ENCODE assay signal across 21 cellular contexts in genomic region chr1:26181586-26182371, GRCh38. TPM values are rescaled to one million over a fixed set of nuclear protein-coding genes. Genes with fewer than 3 reads are reported as not detected.
A peak's percentile ranks its signal among the peaks of the same experiment; 100 is the strongest.
DNase-seq lines count a peak whose midpoint lies in the region; ATAC-seq and TF ChIP-seq lines count a peak whose summit lies in the region.
"Had no signal": no experiment of that assay in that cellular context is flagged by ENCODE, and none has a peak within 500 bp of the region (broad histone marks: within the 10 kb centered on the region; RNA-seq: fewer than 3 reads in every experiment).

No MANE protein-coding gene starts in this region.

- no peaks in the 10 kb centered on the region for H3K27me3 Mint-ChIP-seq in activated CD8-positive, alpha-beta T cell treated with anti-CD3 and anti-CD28 coated beads for 36 hours
- H3K27me3 Mint-ChIP-seq in activated CD8-positive, alpha-beta T cell treated with anti-CD3 and anti-CD28 coated beads, Interleukin-2, amount 10 ng/mL, durations not matched to agents 7 days and 5 days (ENCODE audit: low read depth): no peaks in the 10 kb centered on the region
- H3K27me3 Mint-ChIP-seq: CD4-positive, CD25-positive, alpha-beta regulatory T cell had no signal

- TF ChIP-seq CTCF in activated CD8-positive, alpha-beta T cell treated with anti-CD3 and anti-CD28 coated beads for 36 hours (IDR thresholded peaks at IDR 0.05): no peak
- TF ChIP-seq CTCF in PC-9 (conservative IDR thresholded peaks at IDR 0.05): no peak
- TF ChIP-seq CTCF in gastrocnemius medialis (IDR thresholded peaks at IDR 0.05 in 4 of 5, conservative IDR thresholded peaks at IDR 0.05 in 1 of 5): no peak
- no peak for TF ChIP-seq CTCF in OCI-LY7 (conservative IDR thresholded peaks at IDR 0.05; ENCODE audit: low read length)

- H3K9me3 Mint-ChIP-seq in activated CD8-positive, alpha-beta T cell treated with anti-CD3 and anti-CD28 coated beads for 36 hours: no peaks in the 10 kb centered on the region
- H3K9me3 Mint-ChIP-seq in activated CD8-positive, alpha-beta T cell treated with anti-CD3 and anti-CD28 coated beads, Interleukin-2, amount 10 ng/mL, durations not matched to agents 7 days and 5 days (ENCODE audit: insufficient read depth): no peaks in the 10 kb centered on the region
- H3K9me3 Mint-ChIP-seq: CD4-positive, CD25-positive, alpha-beta regulatory T cell had no signal

- no peak overlapping the region for H3K27ac Mint-ChIP-seq in activated CD8-positive, alpha-beta T cell treated with anti-CD3 and anti-CD28 coated beads for 36 hours
- no peak overlapping the region for H3K27ac Mint-ChIP-seq in activated CD8-positive, alpha-beta T cell treated with anti-CD3 and anti-CD28 coated beads, Interleukin-2, amount 10 ng/mL, durations not matched to agents 7 days and 5 days
- H3K27ac Mint-ChIP-seq: CD4-positive, CD25-positive, alpha-beta regulatory T cell had no signal

- H4K20me1 ChIP-seq in PC-9 (ENCODE audit: insufficient read depth) (no peaks in the 10 kb centered on the region), OCI-LY7 (ENCODE audit: insufficient read depth, low read length) (no peaks in the 10 kb centered on the region)

- WGBS in esophagus, 2 donors: 51 to 62% methylated on average over 8 of the region's 8 CpGs

- intact Hi-C loops in activated CD8-positive, alpha-beta T cell treated with anti-CD3 and anti-CD28 coated beads for 36 hours (cut with micrococcal nuclease): no loop called here
- intact Hi-C loops in PC-9 (cut with micrococcal nuclease; ENCODE audit: unreplicated experiment) (no loop called here), gastrocnemius medialis (cut with DNase I; ENCODE audit: low total_unique reads) (loop anchor here (2.0 to 5.0 kb wide), 3 partner anchors 51 to 96 kb away; no protein-coding TSS in a partner anchor), OCI-LY7 (cut with micrococcal nuclease; ENCODE audit: unreplicated experiment) (no loop called here)

- H3K27me3 ChIP-seq in PC-9 (ENCODE audit: insufficient read depth, low read depth): no peaks in the 10 kb centered on the region
- H3K27me3 ChIP-seq in esophagus (ENCODE audit: control insufficient read depth in 1 of 2, insufficient read depth in 2 of 2, low read length in 2 of 2): no peaks in the 10 kb centered on the region
- no peaks in the 10 kb centered on the region for H3K27me3 ChIP-seq in gastrocnemius medialis
- H3K27me3 ChIP-seq: colonic mucosa had no signal

- DNase-seq in activated CD8-positive, alpha-beta T cell treated with anti-CD3 and anti-CD28 coated beads for 36 hours: no peak
- no peak for DNase-seq in activated CD8-positive, alpha-beta T cell treated with anti-CD3 and anti-CD28 coated beads, Interleukin-2, amount 10 ng/mL, durations not matched to agents 7 days and 5 days
- DNase-seq in PC-9: peak in 1 of 2 experiments; percentile 93
- peak; percentile 85 to 95 for DNase-seq in gastrocnemius medialis
- no peak for DNase-seq in OCI-LY7 (ENCODE audit: low spot score)
- DNase-seq: activated gamma-delta T cell; aorta; CD4-positive, CD25-positive, alpha-beta regulatory T cell; colonic mucosa; mesenchymal stem cell; RPMI8226 had no signal

- H3K4me1 Mint-ChIP-seq in activated CD8-positive, alpha-beta T cell treated with anti-CD3 and anti-CD28 coated beads for 36 hours (ENCODE audit: low read depth): no peaks in the 10 kb centered on the region
- H3K4me1 Mint-ChIP-seq in activated CD8-positive, alpha-beta T cell treated with anti-CD3 and anti-CD28 coated beads, Interleukin-2, amount 10 ng/mL, durations not matched to agents 7 days and 5 days (ENCODE audit: low read depth): no peaks in the 10 kb centered on the region
- H3K4me1 Mint-ChIP-seq: CD4-positive, CD25-positive, alpha-beta regulatory T cell had no signal

- H3K36me3 ChIP-seq in PC-9 (ENCODE audit: low read depth): peaks cover 6% of the 10 kb centered on the region; the same call in 1 of the 2 replicates
- H3K36me3 ChIP-seq in esophagus (ENCODE audit: control insufficient read depth in 2 of 2, insufficient read depth in 2 of 2, low read length in 1 of 2): peaks cover 0 to 27% of the 10 kb centered on the region in 2 donors
- H3K36me3 ChIP-seq in gastrocnemius medialis: peaks cover 0 to 24% of the 10 kb centered on the region in 2 donors
- H3K36me3 ChIP-seq in OCI-LY7 (ENCODE audit: insufficient read depth, low read length): no peaks in the 10 kb centered on the region
- H3K36me3 ChIP-seq: colonic mucosa had no signal

- H3K4me3 Mint-ChIP-seq in activated CD8-positive, alpha-beta T cell treated with anti-CD3 and anti-CD28 coated beads for 36 hours: no peak overlapping the region
- H3K4me3 Mint-ChIP-seq in activated CD8-positive, alpha-beta T cell treated with anti-CD3 and anti-CD28 coated beads, Interleukin-2, amount 10 ng/mL, durations not matched to agents 7 days and 5 days: no peak overlapping the region
- H3K4me3 Mint-ChIP-seq: CD4-positive, CD25-positive, alpha-beta regulatory T cell had no signal

- H3K36me3 Mint-ChIP-seq in activated CD8-positive, alpha-beta T cell treated with anti-CD3 and anti-CD28 coated beads for 36 hours (ENCODE audit: low read depth): no peaks in the 10 kb centered on the region
- H3K36me3 Mint-ChIP-seq in activated CD8-positive, alpha-beta T cell treated with anti-CD3 and anti-CD28 coated beads, Interleukin-2, amount 10 ng/mL, durations not matched to agents 7 days and 5 days (ENCODE audit: low read depth): no peaks in the 10 kb centered on the region

- H3K4me2 ChIP-seq in PC-9 (peak overlapping the region; percentile 38), OCI-LY7 (ENCODE audit: low read length) (no peak overlapping the region)

- BruUV-seq in PC-9 (replicated peaks; lab: Mats Ljungman, UMichigan) (no TSS peak), OCI-LY7 (replicated peaks; lab: Mats Ljungman, UMichigan) (no TSS peak)

- TF ChIP-seq POLR2A in gastrocnemius medialis (IDR thresholded peaks at IDR 0.05): peak; percentile 40 to 55

- peak overlapping the region; percentile 74 for H3K27ac ChIP-seq in PC-9
- peak overlapping the region; percentile 62 to 71 for H3K27ac ChIP-seq in esophagus (ENCODE audit: low read depth in 2 of 2, low read length in 1 of 2)
- H3K27ac ChIP-seq in gastrocnemius medialis: peak overlapping the region; percentile 94 to 98 (median 96)
- no peak overlapping the region for H3K27ac ChIP-seq in OCI-LY7 (ENCODE audit: low read depth, low read length, poor library complexity, severe bottlenecking)
- H3K27ac ChIP-seq: colonic mucosa, HL-60 had no signal

- peaks cover 26% of the 10 kb centered on the region for H3K4me1 ChIP-seq in PC-9 (replicated peaks; ENCODE audit: insufficient read depth)
- peaks cover 4 to 8% of the 10 kb centered on the region in 2 donors for H3K4me1 ChIP-seq in esophagus (ENCODE audit: control insufficient read depth in 2 of 2, insufficient read depth in 2 of 2, low read length in 1 of 2)
- H3K4me1 ChIP-seq in gastrocnemius medialis: peaks cover 26 to 35% of the 10 kb centered on the region in 2 donors
- H3K4me1 ChIP-seq in OCI-LY7 (ENCODE audit: insufficient read depth, low read length, poor library complexity, severe bottlenecking): peaks cover 6% of the 10 kb centered on the region
- H3K4me1 ChIP-seq: colonic mucosa had no signal

- in situ Hi-C loops in gastrocnemius medialis (cut with MboI; ENCODE audit: low sequenced_read_pairs in 4 of 4): no loop called here

- CTCF ChIA-PET in activated CD8-positive, alpha-beta T cell treated with anti-CD3 and anti-CD28 coated beads for 36 hours (lab: Charles Lee): interaction anchor here (1.1 to 2.5 kb wide), 2 partner anchors 52 to 54 kb away, joined by 3 to 8 read pairs; partner anchors contain the start of gene CEP85
- CTCF ChIA-PET in activated CD8-positive, alpha-beta T cell treated with anti-CD3 and anti-CD28 coated beads, Interleukin-2, amount 10 ng/mL, durations not matched to agents 7 days and 5 days (lab: Charles Lee): no interaction called here
- CTCF ChIA-PET in PC-9 (lab: Charles Lee) (no interaction called here), OCI-LY7 (lab: Charles Lee; ENCODE audit: unreplicated experiment) (no interaction called here)

- POLR2A ChIA-PET in activated CD8-positive, alpha-beta T cell treated with anti-CD3 and anti-CD28 coated beads for 36 hours (lab: Charles Lee): no interaction called here
- POLR2A ChIA-PET in activated CD8-positive, alpha-beta T cell treated with anti-CD3 and anti-CD28 coated beads, Interleukin-2, amount 10 ng/mL, durations not matched to agents 7 days and 5 days (lab: Charles Lee): no interaction called here
- POLR2A ChIA-PET in PC-9 (lab: Charles Lee; ENCODE audit: unreplicated experiment) (no interaction called here), OCI-LY7 (lab: Charles Lee) (no interaction called here)

- H3K79me2 ChIP-seq in PC-9 (ENCODE audit: low read depth) (peaks cover 14% of the 10 kb centered on the region), OCI-LY7 (ENCODE audit: insufficient read depth, low read depth, low read length) (no peaks in the 10 kb centered on the region)

- H3K9me2 ChIP-seq in PC-9 (ENCODE audit: insufficient read depth) (no peaks in the 10 kb centered on the region), OCI-LY7 (ENCODE audit: insufficient read depth, low read length) (no peaks in the 10 kb centered on the region)

- H3K4me3 ChIP-seq in PC-9 (no peak overlapping the region), esophagus (ENCODE audit: low read depth in 1 of 2, low read length in 2 of 2) (no peak overlapping the region), gastrocnemius medialis (peak overlapping the region; percentile 38 to 52 (median 45)), OCI-LY7 (ENCODE audit: low read depth, low read length, poor library complexity, severe bottlenecking) (no peak overlapping the region)
- H3K4me3 ChIP-seq: colonic mucosa, K562 had no signal

- peaks cover 18% of the 10 kb centered on the region for H3F3A ChIP-seq in PC-9 (ENCODE audit: insufficient read depth, low read depth)

- no peak overlapping the region for H2AFZ ChIP-seq in PC-9
- H2AFZ ChIP-seq in OCI-LY7 (ENCODE audit: low read length): no peak overlapping the region

- ATAC-seq in activated CD8-positive, alpha-beta T cell treated with anti-CD3 and anti-CD28 coated beads for 36 hours: peak; percentile 77
- no peak for ATAC-seq in activated CD8-positive, alpha-beta T cell treated with anti-CD3 and anti-CD28 coated beads, Interleukin-2, amount 10 ng/mL, durations not matched to agents 7 days and 5 days
- ATAC-seq in gastrocnemius medialis (peak; percentile 94 to 96), HG02852 (IDR thresholded peaks at IDR 0.05; ENCODE audit: unreplicated experiment) (no peak), GM19452 (IDR thresholded peaks at IDR 0.05; ENCODE audit: unreplicated experiment) (no peak)
- ATAC-seq: K562 had no signal

- H3K9me3 ChIP-seq in PC-9 (ENCODE audit: insufficient read depth, low read depth) (no peaks in the 10 kb centered on the region), esophagus (ENCODE audit: control insufficient read depth in 2 of 2, insufficient read depth in 1 of 2, low read depth in 1 of 2, low read length in 1 of 2) (no peaks in the 10 kb centered on the region), gastrocnemius medialis (no peaks in the 10 kb centered on the region), OCI-LY7 (ENCODE audit: low read length) (no peaks in the 10 kb centered on the region)
- H3K9me3 ChIP-seq: colonic mucosa had no signal

RNA-seq across cellular contexts. Expression of gene CNKSR1, which starts 4.5 kb away (rescaled TPM):
- 1 to 10 TPM; 1.2 to 1.4 TPM for total RNA-seq in activated CD8-positive, alpha-beta T cell treated with anti-CD3 and anti-CD28 coated beads for 36 hours
- 1 to 10 TPM; 1.4 to 2.2 TPM for total RNA-seq in activated CD8-positive, alpha-beta T cell treated with anti-CD3 and anti-CD28 coated beads, Interleukin-2, amount 10 ng/mL, durations not matched to agents 7 days and 5 days
- total RNA-seq in PC-9 (2021) (31.6 and 33.4 TPM in 2 replicates), gastrocnemius medialis (10 to 100 TPM; 23.7 to 50.6 (median 44.6) TPM), OCI-LY7 (2022) (2.5 and 2.7 TPM in 2 replicates)
- 10 to 100 TPM; 18.7 to 31.9 TPM for polyA plus RNA-seq in esophagus
- total RNA-seq in OCI-LY7 (2014; rRNA removed; shearing (Covaris generic)): 0.77 and 2.5 TPM in 2 replicates
- total RNA-seq: endothelial cell of umbilical vein, H4 had no signal

RNA-seq across cellular contexts. Expression of gene CATSPER4, which starts 8.6 kb away (rescaled TPM):
- total RNA-seq in activated CD8-positive, alpha-beta T cell treated with anti-CD3 and anti-CD28 coated beads for 36 hours: not detected
- total RNA-seq in activated CD8-positive, alpha-beta T cell treated with anti-CD3 and anti-CD28 coated beads, Interleukin-2, amount 10 ng/mL, durations not matched to agents 7 days and 5 days: not detected
- total RNA-seq in PC-9 (2021): 0.24 TPM in 1 of 2 replicates, not detected in the other
- not detected for polyA plus RNA-seq in esophagus
- not detected for total RNA-seq in gastrocnemius medialis
- not detected in 2 replicates for total RNA-seq in OCI-LY7 (2014; rRNA removed; shearing (Covaris generic))
- total RNA-seq in OCI-LY7 (2022): not detected in 2 replicates
- total RNA-seq: A673; aorta; CD4-positive, CD25-positive, alpha-beta regulatory T cell; colonic mucosa; endothelial cell of umbilical vein; H4; ureter had no signal
- polyA plus RNA-seq: aorta; CD4-positive, CD25-positive, alpha-beta regulatory T cell; endothelial cell of umbilical vein; neural cell had no signal

RNA-seq across cellular contexts. Expression of gene ZNF593OS, which starts 10.1 kb away (rescaled TPM):
- total RNA-seq in activated CD8-positive, alpha-beta T cell treated with anti-CD3 and anti-CD28 coated beads for 36 hours: not detected
- not detected for total RNA-seq in activated CD8-positive, alpha-beta T cell treated with anti-CD3 and anti-CD28 coated beads, Interleukin-2, amount 10 ng/mL, durations not matched to agents 7 days and 5 days
- total RNA-seq in PC-9 (2021): not detected in 2 replicates
- polyA plus RNA-seq in esophagus: under 1 TPM; 0.12 to 0.22 TPM
- under 1 TPM in 2 of 4 donors, not detected in 2; 0.66 TPM for total RNA-seq in gastrocnemius medialis
- not detected in 2 replicates for total RNA-seq in OCI-LY7 (2014; rRNA removed; shearing (Covaris generic))
- not detected in 2 replicates for total RNA-seq in OCI-LY7 (2022)
- total RNA-seq: A673; aorta; CD4-positive, CD25-positive, alpha-beta regulatory T cell; colonic mucosa; endothelial cell of umbilical vein; H4; K562; ureter had no signal
- polyA plus RNA-seq: endothelial cell of umbilical vein, neural cell had no signal

RNA-seq across cellular contexts. Expression of gene ZNF593, which starts 12.1 kb away (rescaled TPM):
- 10 to 100 TPM; 40.9 to 41.1 TPM for total RNA-seq in activated CD8-positive, alpha-beta T cell treated with anti-CD3 and anti-CD28 coated beads for 36 hours
- 10 to 100 TPM; 28.4 to 31.1 TPM for total RNA-seq in activated CD8-positive, alpha-beta T cell treated with anti-CD3 and anti-CD28 coated beads, Interleukin-2, amount 10 ng/mL, durations not matched to agents 7 days and 5 days
- total RNA-seq in PC-9 (2021) (37.0 and 55.9 TPM in 2 replicates), gastrocnemius medialis (100 to 1,000 TPM in 2 of 4 donors, 10 to 100 TPM in 2; 39.6 to 135 (median 97.3) TPM), OCI-LY7 (2022) (33.0 and 42.8 TPM in 2 replicates)
- polyA plus RNA-seq in esophagus: 10 to 100 TPM; 42.3 to 63.3 TPM
- 60.0 and 63.6 TPM in 2 replicates for total RNA-seq in OCI-LY7 (2014; rRNA removed; shearing (Covaris generic))

RNA-seq across cellular contexts. Expression of gene C1orf232, which starts 13.0 kb away (rescaled TPM):
- total RNA-seq in activated CD8-positive, alpha-beta T cell treated with anti-CD3 and anti-CD28 coated beads for 36 hours: not detected
- total RNA-seq in activated CD8-positive, alpha-beta T cell treated with anti-CD3 and anti-CD28 coated beads, Interleukin-2, amount 10 ng/mL, durations not matched to agents 7 days and 5 days: not detected
- total RNA-seq in PC-9 (2021) (not detected in 2 replicates), gastrocnemius medialis (not detected), OCI-LY7 (2022) (not detected in 2 replicates)
- polyA plus RNA-seq in esophagus: not detected
- total RNA-seq in OCI-LY7 (2014; rRNA removed; shearing (Covaris generic)): not detected in 2 replicates
- total RNA-seq: A673; aorta; CD4-positive, CD25-positive, alpha-beta regulatory T cell; colonic mucosa; endothelial cell of umbilical vein; H4; K562; ureter had no signal
- polyA plus RNA-seq: aorta; CD4-positive, CD25-positive, alpha-beta regulatory T cell; endothelial cell of umbilical vein; K562; neural cell had no signal

Comparison
In these comparisons a context has a peak if more than half of its experiments do, and no peak if none do; other contexts are left out.
1. ATAC-seq: peak in activated CD8-positive, alpha-beta T cell treated with anti-CD3 and anti-CD28 coated beads for 36 hours (single experiment) and gastrocnemius medialis (2 of 2); none in activated CD8-positive, alpha-beta T cell treated with anti-CD3 and anti-CD28 coated beads, Interleukin-2, amount 10 ng/mL, durations not matched to agents 7 days and 5 days (single experiment), HG02852 (single experiment) and GM19452 (single experiment).
2. DNase-seq: peak in gastrocnemius medialis (2 of 2); none in activated CD8-positive, alpha-beta T cell treated with anti-CD3 and anti-CD28 coated beads for 36 hours (single experiment), activated CD8-positive, alpha-beta T cell treated with anti-CD3 and anti-CD28 coated beads, Interleukin-2, amount 10 ng/mL, durations not matched to agents 7 days and 5 days (single experiment) and OCI-LY7 (single experiment).
3. H3K4me3 ChIP-seq: peak in gastrocnemius medialis (4 of 4); none in PC-9 (single experiment), esophagus (0 of 2) and OCI-LY7 (single experiment).